23 cellular contexts compared by ENCODE assay signal in the genomic region with DNA sequence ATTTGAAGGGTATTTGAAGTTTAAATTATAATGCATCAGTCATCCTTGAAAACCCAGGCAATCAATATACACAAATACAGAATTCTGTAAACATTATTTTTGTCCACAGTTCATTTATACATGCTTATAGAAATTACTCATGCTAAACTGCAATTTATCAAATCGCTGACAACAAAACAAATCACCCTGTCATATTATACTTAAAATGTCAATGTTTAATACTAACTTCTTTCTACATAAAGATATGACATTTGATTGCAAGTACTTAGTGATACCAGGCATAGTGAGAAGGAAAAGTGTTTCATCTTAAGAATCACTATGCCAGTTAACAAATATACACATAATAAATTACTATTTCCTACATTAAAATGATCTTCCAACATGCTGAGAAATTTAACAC.
"Had no signal": no experiment of that assay in that cellular context is flagged by ENCODE, and none has a peak within 500 bp of the region (broad histone marks: within the 10 kb centered on the region; RNA-seq: fewer than 3 reads in every experiment).

No MANE protein-coding gene starts in this region.

- DNase-seq: colonic mucosa; cortex of kidney; effector CD8-positive, alpha-beta T cell; effector memory CD8-positive, alpha-beta T cell; endodermal cell; erythroblast; esophagus squamous epithelium; foreskin fibroblast; foreskin melanocyte; gastrocnemius medialis; glutamatergic neuron; head of caudate nucleus; heart right ventricle; hippocampal formation; left cardiac atrium; left lung; left ventricle myocardium superior; lower lobe of right lung; mesenchymal stem cell; midbrain; naive thymus-derived CD4-positive, alpha-beta T cell had no signal

- H3K4me3 ChIP-seq: colonic mucosa, esophagus squamous epithelium, gastrocnemius medialis, heart right ventricle, left lung, lower lobe of right lung had no signal

- H3K36me3 Mint-ChIP-seq: naive thymus-derived CD4-positive, alpha-beta T cell had no signal

- H3K36me3 ChIP-seq: colonic mucosa, esophagus squamous epithelium, gastrocnemius medialis, heart right ventricle, left lung, lower lobe of right lung had no signal

- H3K27ac Mint-ChIP-seq: dendritic cell treated with granulocyte-macrophage colony-stimulating factor and Interleukin-4, amounts not matched to agents 40 ng/mL and 50 ng/mL, for 4 days; effector memory CD8-positive, alpha-beta T cell; endodermal cell; naive thymus-derived CD4-positive, alpha-beta T cell had no signal

- H3K27me3 Mint-ChIP-seq: dendritic cell treated with granulocyte-macrophage colony-stimulating factor and Interleukin-4, amounts not matched to agents 40 ng/mL and 50 ng/mL, for 4 days; effector memory CD8-positive, alpha-beta T cell; naive thymus-derived CD4-positive, alpha-beta T cell had no signal

- H3K4me3 Mint-ChIP-seq: dendritic cell treated with granulocyte-macrophage colony-stimulating factor and Interleukin-4, amounts not matched to agents 40 ng/mL and 50 ng/mL, for 4 days; effector memory CD8-positive, alpha-beta T cell; endodermal cell; naive thymus-derived CD4-positive, alpha-beta T cell had no signal

- H3K9me3 Mint-ChIP-seq: endodermal cell had no signal

- H3K27me3 ChIP-seq: colonic mucosa, esophagus squamous epithelium, gastrocnemius medialis, heart right ventricle, left lung had no signal

- H3K4me1 ChIP-seq: colonic mucosa, esophagus squamous epithelium, left lung, lower lobe of right lung had no signal

- H3K9me3 ChIP-seq: colonic mucosa, esophagus squamous epithelium, gastrocnemius medialis, left lung, lower lobe of right lung had no signal

- H3K4me1 Mint-ChIP-seq: naive thymus-derived CD4-positive, alpha-beta T cell had no signal

- H3K27ac ChIP-seq: colonic mucosa, epithelial cell of prostate, esophagus squamous epithelium, gastrocnemius medialis, heart right ventricle, left lung, lower lobe of right lung had no signal
